ENCODE assay signal across 20 cellular contexts in genomic region chr17:63358956-63359355, GRCh38.
DNase-seq lines count a peak whose midpoint lies in the region; ATAC-seq and TF ChIP-seq lines count a peak whose summit lies in the region.
"Had no signal": no experiment of that assay in that cellular context is flagged by ENCODE, and none has a peak within 500 bp of the region (broad histone marks: within the 10 kb centered on the region; RNA-seq: fewer than 3 reads in every experiment).

No MANE protein-coding gene starts in this region.

- H3K27ac ChIP-seq in DND-41 (ENCODE audit: low read length): no peak overlapping the region

- no peak overlapping the region for H2AFZ ChIP-seq in DND-41 (ENCODE audit: low read depth, low read length)
- H2AFZ ChIP-seq in Loucy (ENCODE audit: low read length): no peak overlapping the region

- ATAC-seq in DND-41 (ENCODE audit: insufficient read depth, low read depth): 0 out of 3 replicates have a peak, but pooled peaks have one; percentile 35
- ATAC-seq in GM18519 (IDR thresholded peaks at IDR 0.05; ENCODE audit: low FRiP score, unreplicated experiment): no peak
- ATAC-seq: GM12878, Panc1 had no signal

- H3F3A ChIP-seq in Loucy (ENCODE audit: low read depth): no peaks in the 10 kb centered on the region

- H3K4me2 ChIP-seq in DND-41 (ENCODE audit: insufficient read depth, low read length) (no peak overlapping the region), Loucy (ENCODE audit: low read depth, low read length, poor library complexity, severe bottlenecking) (peak overlapping the region; percentile 3)

- H3K4me1 ChIP-seq in DND-41 (ENCODE audit: insufficient read depth, low read length): no peaks in the 10 kb centered on the region
- peaks cover 6% of the 10 kb centered on the region for H3K4me1 ChIP-seq in Loucy (ENCODE audit: insufficient read depth, low read length, poor library complexity, severe bottlenecking)

- no peak overlapping the region for H3K9ac ChIP-seq in DND-41 (ENCODE audit: low read depth, low read length)
- H3K9ac ChIP-seq in Loucy (ENCODE audit: low read depth, low read length, poor library complexity, severe bottlenecking): no peak overlapping the region

- DNase-seq in DND-41: no peak
- peak; percentile 19 for DNase-seq in kidney glomerular epithelial cell (lab: John Stamatoyannopoulos, UW)
- DNase-seq in renal cortical epithelial cell (ENCODE audit: low read depth): peak; percentile 32
- no peak for DNase-seq in NCI-H2171 treated with DMSO at 0.1 percent for 48 hours (lab: John Stamatoyannopoulos, UW)
- no peak for DNase-seq in stimulated activated naive CD4-positive, alpha-beta T cell (lab: John Stamatoyannopoulos, UW)
- no peak for DNase-seq in NCI-H1105 (lab: John Stamatoyannopoulos, UW)
- DNase-seq: AML-193, DMS153, EL, GOT3, KG1, NCI-H1436, NCI-H2029, NCI-H446, NCI-H526 treated with DMSO at 0.1 percent for 48 hours had no signal

- no peaks in the 10 kb centered on the region for H3K9me2 ChIP-seq in Loucy (replicated peaks; ENCODE audit: low read depth, low read length)

- H4K20me1 ChIP-seq in DND-41 (ENCODE audit: insufficient read depth, low read length) (no peaks in the 10 kb centered on the region), Loucy (ENCODE audit: insufficient read depth, low read length, poor library complexity, severe bottlenecking) (no peaks in the 10 kb centered on the region)

- H3K36me3 ChIP-seq in DND-41 (ENCODE audit: insufficient read depth, low read length): peaks cover 6% of the 10 kb centered on the region; the same call in 1 of the 2 replicates
- H3K36me3 ChIP-seq in Loucy (ENCODE audit: insufficient read depth, low read length): no peaks in the 10 kb centered on the region; the same call in 1 of the 2 replicates

- H3K27me3 ChIP-seq in DND-41 (ENCODE audit: insufficient read depth, low read length, poor library complexity) (no peaks in the 10 kb centered on the region), Loucy (ENCODE audit: insufficient read depth, low read length, poor library complexity, severe bottlenecking) (no peaks in the 10 kb centered on the region)
- H3K27me3 ChIP-seq: SJSA1 had no signal

- no peaks in the 10 kb centered on the region for H3K79me2 ChIP-seq in DND-41 (ENCODE audit: insufficient read depth, low read length)
- H3K79me2 ChIP-seq in Loucy (ENCODE audit: insufficient read depth, low read length): no peaks in the 10 kb centered on the region

- H3K4me3 ChIP-seq in DND-41 (ENCODE audit: low read depth in 1 of 2, low read length in 2 of 2) (no peak overlapping the region), Loucy (ENCODE audit: low read length, poor library complexity, severe bottlenecking) (no peak overlapping the region)
- H3K4me3 ChIP-seq: GM12878, SJSA1 had no signal

- peaks cover 8% of the 10 kb centered on the region for H3K9me3 ChIP-seq in DND-41 (ENCODE audit: insufficient read depth, low read length, severe bottlenecking)
- peaks cover 6% of the 10 kb centered on the region; the same call in 1 of the 2 replicates for H3K9me3 ChIP-seq in Loucy (ENCODE audit: insufficient read depth, low read depth, low read length)

- TF ChIP-seq CTCF in DND-41 (IDR thresholded peaks at IDR 0.05; ENCODE audit: borderline replicate concordance, extremely low read depth, low read length, poor library complexity, severe bottlenecking) (no peak), Loucy (conservative IDR thresholded peaks at IDR 0.05; ENCODE audit: low read length) (no peak)

Comparison
In these comparisons a context has a peak if more than half of its experiments do, and no peak if none do; other contexts are left out.
1. DNase-seq: peak in kidney glomerular epithelial cell (single experiment) and renal cortical epithelial cell (single experiment); none in DND-41 (single experiment), NCI-H2171 treated with DMSO at 0.1 percent for 48 hours (single experiment), stimulated activated naive CD4-positive, alpha-beta T cell (0 of 6) and NCI-H1105 (single experiment).